26 cellular contexts compared by ENCODE assay signal in the genomic region with DNA sequence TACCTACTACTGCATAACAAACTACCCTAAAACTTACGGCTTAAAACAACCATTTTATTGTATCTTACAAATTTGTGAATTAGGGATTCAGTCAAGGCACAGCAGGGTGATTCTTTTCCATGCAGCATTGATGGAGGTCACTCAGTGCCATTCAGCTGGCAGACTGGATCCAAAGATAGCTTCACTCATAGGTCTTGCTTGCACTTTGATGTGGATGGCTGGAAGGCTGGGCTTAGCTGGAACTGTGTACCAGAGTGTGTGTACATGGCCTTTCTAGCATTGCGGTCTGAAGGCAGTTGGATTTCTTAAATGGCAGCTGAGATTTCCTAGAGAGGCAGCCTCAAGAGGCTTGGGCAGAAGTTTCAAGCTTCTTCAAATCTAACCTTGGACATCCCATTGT. TPM values are rescaled to one million over a fixed set of nuclear protein-coding genes. Genes with fewer than 3 reads are reported as not detected.
"Had no signal": no experiment of that assay in that cellular context is flagged by ENCODE, and none has a peak within 500 bp of the region (broad histone marks: within the 10 kb centered on the region; RNA-seq: fewer than 3 reads in every experiment).

No MANE protein-coding gene starts in this region.

- H3K36me3 ChIP-seq: SJSA1 had no signal

- H3K27ac Mint-ChIP-seq: IgD-negative memory B cell had no signal

- H3K4me3 ChIP-seq: K562, SJSA1, SK-N-MC had no signal

- H3K9me3 ChIP-seq: SJSA1 had no signal

- H3K4me3 Mint-ChIP-seq: IgD-negative memory B cell had no signal

- DNase-seq: Kasumi-1, MM.1S, NCI-H1092 treated with DMSO at 0.1 percent for 48 hours, NCI-H1436, NCI-H187, NCI-H2029, NCI-H2081 treated with DMSO at 0.1 percent for 48 hours, NCI-H2171, NCI-H226, NCI-H446, NCI-H510A, NCI-H524 treated with DMSO at 0.1 percent for 48 hours, NCI-H69, NCI-H774, PC-3, SIG-M5 had no signal

- H3K9ac ChIP-seq: KMS-11 had no signal

- H3K27me3 ChIP-seq: SJSA1 had no signal

- FAIRE-seq: K562 had no signal

- H3K4me1 Mint-ChIP-seq: IgD-negative memory B cell had no signal

- H3K4me2 ChIP-seq: KMS-11 had no signal

- H3K27ac ChIP-seq: HL-60, KMS-11, RWPE1, SJSA1, SK-N-MC had no signal

- ATAC-seq: K562, Panc1, PC-3, Right ventricle myocardium inferior had no signal

RNA-seq across cellular contexts. Expression of a gene that starts 25.0 kb away (rescaled TPM):
- total RNA-seq: OCI-LY7 had no signal
- polyA plus RNA-seq: IgD-negative memory B cell, K562 had no signal
